8 cellular contexts compared by ENCODE assay signal in genomic region chr16:726438-727290, GRCh38. TPM values are rescaled to one million over a fixed set of nuclear protein-coding genes. Genes with fewer than 3 reads are reported as not detected.
DNase-seq lines count a peak whose midpoint lies in the region; ATAC-seq, FAIRE-seq and TF ChIP-seq lines count a peak whose summit lies in the region.

Gene CCDC78, minus strand, starts transcription at chr16:726443. Its CDS starts 76 bp downstream, at chr16:726367.
Gene HAGHL, plus strand, starts transcription at chr16:727106. Its CDS starts 404 bp downstream, at chr16:727510.

- H3K27me3 ChIP-seq in neutrophil: peaks cover 61% of the 10 kb centered on the region

- DNase-seq in ACHN (peak; percentile 71), NOMO-1 treated with dmso at 0.1 percent for 144 hours (lab: John Stamatoyannopoulos, UW; ENCODE audit: unreplicated experiment) (peak; percentile 36), frontal cortex (ENCODE audit: low spot score in 2 of 2) (peak; percentile 79 to 87), A172 (ENCODE audit: low spot score) (no peak)
- peak; percentile 33 for DNase-seq in activated T-helper 9 cell treated with anti-CD3 and anti-CD28 coated beads, Interleukin-2, amount 50 U/mL, for 16 hours (ENCODE audit: low read depth)

- H3K27ac ChIP-seq in neutrophil: no peak within 1 kb of the TSS
- H3K27ac ChIP-seq in urinary bladder (ENCODE audit: low read depth): peak within 1 kb of the TSS; percentile 12

- ATAC-seq in GM19035 (IDR thresholded peaks at IDR 0.05; ENCODE audit: unreplicated experiment): peak; percentile 32

- H3K9me3 ChIP-seq in neutrophil: no peaks in the 10 kb centered on the region

- no peak for FAIRE-seq in frontal cortex (lab: Jason Lieb, UNC)

- in situ Hi-C loops in ACHN (cut with HindIII; ENCODE audit: low pct_ligation_motif_present, low pct_unique_long_range_greater_than_20kb, low sequenced_read_pairs): no loop called here

- H3K4me3 ChIP-seq in neutrophil (ENCODE audit: low read depth in 1 of 2, low read length in 1 of 2) (peak within 1 kb of the TSS; percentile 35 to 53), urinary bladder (ENCODE audit: low read depth, low read length) (peak within 1 kb of the TSS; percentile 45)

- H3K36me3 ChIP-seq in neutrophil (peaks cover 18% of the 10 kb centered on the region), urinary bladder (ENCODE audit: insufficient read depth) (no peaks in the 10 kb centered on the region)

- WGBS in urinary bladder: 1% methylated on average over 88 of the region's 88 CpGs

- H3K4me1 ChIP-seq in neutrophil (ENCODE audit: control insufficient read depth in 1 of 2, insufficient read depth in 1 of 2, low read depth in 1 of 2, low read length in 1 of 2) (peaks cover 10 to 30% of the 10 kb centered on the region in 2 experiments), urinary bladder (ENCODE audit: insufficient read depth) (no peaks in the 10 kb centered on the region)

- TF ChIP-seq CTCF in neutrophil (IDR thresholded peaks at IDR 0.05): no peak

RNA-seq across cellular contexts. Expression of gene CCDC78, which starts in this region (rescaled TPM):
- 4.5 TPM for total RNA-seq in frontal cortex
- 0.74 TPM for total RNA-seq in urinary bladder
- polyA plus RNA-seq in urinary bladder: 0.49 TPM
- 2.1 and 4.0 TPM in 2 replicates for total RNA-seq in A172 (2014; rRNA removed; shearing (Covaris generic))

RNA-seq across cellular contexts. Expression of gene HAGHL, which starts in this region (rescaled TPM):
- total RNA-seq in frontal cortex: 11.4 TPM
- total RNA-seq in urinary bladder: 1.1 TPM
- polyA plus RNA-seq in urinary bladder: 3.5 TPM
- 15.0 and 25.3 TPM in 2 replicates for total RNA-seq in A172 (2014; rRNA removed; shearing (Covaris generic))
